In genomic region chr10:6580279-6581029, GRCh38 we compare ENCODE assay signal across 8 cellular contexts. TPM values are rescaled to one million over a fixed set of nuclear protein-coding genes. Genes with fewer than 3 reads are reported as not detected.
DNase-seq lines count a peak whose midpoint lies in the region; ATAC-seq and TF ChIP-seq lines count a peak whose summit lies in the region.

No MANE protein-coding gene starts in this region.

- peak overlapping the region; percentile 83 for H3K4me2 ChIP-seq in mammary epithelial cell (ENCODE audit: insufficient read depth, low read depth, low read length)
- peak overlapping the region; percentile 97 for H3K4me2 ChIP-seq in smooth muscle cell

- peak overlapping the region; percentile 84 for H3K9ac ChIP-seq in mammary epithelial cell (ENCODE audit: insufficient read depth, low read length)
- H3K9ac ChIP-seq in smooth muscle cell (ENCODE audit: low read depth) = peak overlapping the region; percentile 50

- H3K36me3 ChIP-seq in WERI-Rb-1 = no peaks in the 10 kb centered on the region
- peaks cover 7% of the 10 kb centered on the region for H3K36me3 ChIP-seq in mammary epithelial cell (ENCODE audit: insufficient read depth, low read length)
- no peaks in the 10 kb centered on the region for H3K36me3 ChIP-seq in smooth muscle cell (ENCODE audit: low read depth)

- H4K20me1 ChIP-seq in mammary epithelial cell (ENCODE audit: insufficient read depth, low read length) = no peaks in the 10 kb centered on the region
- no peaks in the 10 kb centered on the region for H4K20me1 ChIP-seq in smooth muscle cell (ENCODE audit: low read depth)

- CTCF ChIA-PET in mammary epithelial cell (lab: Charles Lee; ENCODE audit: low non-redundant PET) = interaction anchor here (0.6 to 0.9 kb wide), 2 partner anchors 148 to 159 kb away, joined by 5 to 7 read pairs; no protein-coding TSS in a partner anchor

- H3K27ac Mint-ChIP-seq in IgD-negative memory B cell = peak overlapping the region in 1 of 3 donors; percentile 25

- peaks cover 4 to 10% (median 7%) of the 10 kb centered on the region in 3 donors for H3K4me1 Mint-ChIP-seq in IgD-negative memory B cell

- H3K4me3 Mint-ChIP-seq in IgD-negative memory B cell = peak overlapping the region; percentile 69 to 87 (median 77)

- peaks cover 21% of the 10 kb centered on the region for H3K27me3 Mint-ChIP-seq in IgD-negative memory B cell

- no TSS peak for BruUV-seq in mammary epithelial cell (replicated peaks; lab: Mats Ljungman, UMichigan)

- H3K4me3 ChIP-seq in WERI-Rb-1 (ENCODE audit: low read depth, low read length) (no peak overlapping the region), mammary epithelial cell (replicated peaks in 1 of 3; ENCODE audit: insufficient read depth in 1 of 3, low read depth in 2 of 3, low read length in 3 of 3) (peak overlapping the region; percentile 57 to 91 (median 63)), smooth muscle cell (peak overlapping the region; percentile 85)

- H3K9me3 Mint-ChIP-seq in IgD-negative memory B cell = no peaks in the 10 kb centered on the region

- intact Hi-C loops in mammary epithelial cell (cut with micrococcal nuclease) = loop anchor here (1.0 kb wide), 5 partner anchors 68 to 163 kb away; no protein-coding TSS in a partner anchor

- H3K27ac ChIP-seq in WERI-Rb-1 (no peak overlapping the region), mammary epithelial cell (ENCODE audit: insufficient read depth, low read depth, low read length) (peak overlapping the region; percentile 39), smooth muscle cell (ENCODE audit: low read depth) (no peak overlapping the region)

- H3K9me3 ChIP-seq in WERI-Rb-1 (ENCODE audit: severe bottlenecking) = no peaks in the 10 kb centered on the region
- H3K9me3 ChIP-seq in mammary epithelial cell (replicated peaks; ENCODE audit: insufficient read depth, low read length) = no peaks in the 10 kb centered on the region
- H3K9me3 ChIP-seq in smooth muscle cell (replicated peaks; ENCODE audit: low read depth) = no peaks in the 10 kb centered on the region

- H3K79me2 ChIP-seq in mammary epithelial cell (ENCODE audit: insufficient read depth, low read length) (peaks cover 13% of the 10 kb centered on the region), smooth muscle cell (ENCODE audit: low read depth) (no peaks in the 10 kb centered on the region)

- peak overlapping the region; percentile 94 for H2AFZ ChIP-seq in mammary epithelial cell (ENCODE audit: low read depth, low read length)
- peak overlapping the region; percentile 88 for H2AFZ ChIP-seq in smooth muscle cell (ENCODE audit: low read depth)

- dilution Hi-C loops in mammary epithelial cell (cut with HindIII; ENCODE audit: low sequenced_read_pairs) = loop anchor here (5.0 kb wide), 1 partner anchor 103 kb away; no protein-coding TSS in a partner anchor

- DNase-seq in DMS53 (lab: John Stamatoyannopoulos, UW) (peak; percentile 84), WERI-Rb-1 (no peak), mammary epithelial cell (peak; percentile 59), iPS-NIHi7 (ENCODE audit: extremely low spot score) (peak; percentile 83), smooth muscle cell (lab: John Stamatoyannopoulos, UW; ENCODE audit: unreplicated experiment) (peak; percentile 53), NCI-H2029 treated with DMSO at 0.1 percent for 48 hours (lab: John Stamatoyannopoulos, UW) (no peak)

- in situ Hi-C loops in mammary epithelial cell (cut with MboI; ENCODE audit: low sequenced_read_pairs in 2 of 2) = no loop called here

- H3F3A ChIP-seq in smooth muscle cell (ENCODE audit: low read depth) = no peaks in the 10 kb centered on the region

- peaks cover 6% of the 10 kb centered on the region for H3K4me1 ChIP-seq in mammary epithelial cell (ENCODE audit: insufficient read depth, low read length)
- peaks cover 6% of the 10 kb centered on the region for H3K4me1 ChIP-seq in smooth muscle cell (ENCODE audit: low read depth)

- H3K27me3 ChIP-seq in WERI-Rb-1 (ENCODE audit: insufficient read depth, low read depth, severe bottlenecking) (peaks cover 14% of the 10 kb centered on the region), mammary epithelial cell (ENCODE audit: insufficient read depth, low read length) (no peaks in the 10 kb centered on the region), smooth muscle cell (ENCODE audit: low read depth) (peaks cover 34% of the 10 kb centered on the region)

- peak; percentile 46 for TF ChIP-seq CTCF in WERI-Rb-1 (IDR thresholded peaks at IDR 0.05; ENCODE audit: low read depth, low read length)
- TF ChIP-seq CTCF in mammary epithelial cell (conservative IDR thresholded peaks at IDR 0.05 in 1 of 2, IDR thresholded peaks at IDR 0.05 in 1 of 2; ENCODE audit: extremely low read depth in 1 of 2, insufficient read depth in 1 of 2, low read depth in 1 of 2, low read length in 2 of 2) = peak in 1 of 2 donors; percentile 48
- TF ChIP-seq CTCF in smooth muscle cell (IDR thresholded peaks at IDR 0.05; ENCODE audit: borderline replicate concordance, insufficient read depth, poor library complexity, severe bottlenecking) = peak; percentile 40

- WGBS in mammary epithelial cell (ENCODE audit: low coverage, missing lambda C conversion rate) = 1% methylated on average over 15 of the region's 56 CpGs
- 2% methylated on average over 25 of the region's 56 CpGs for WGBS in smooth muscle cell (ENCODE audit: low lambda C conversion rate)

- H3K36me3 Mint-ChIP-seq in IgD-negative memory B cell = no peaks in the 10 kb centered on the region

- ATAC-seq in GM21447 (IDR thresholded peaks at IDR 0.05; ENCODE audit: unreplicated experiment) = peak; percentile 80

RNA-seq across cellular contexts. Expression of gene PRKCQ, which starts 0.4 kb away (rescaled TPM):
- polyA plus RNA-seq in IgD-negative memory B cell = 1.7 TPM
- total RNA-seq in mammary epithelial cell = 1 to 10 TPM; 5.3 to 9.5 TPM
- polyA plus RNA-seq in mammary epithelial cell = 8.2 TPM
- polyA minus RNA-seq in mammary epithelial cell = 11.5 TPM
- total RNA-seq in smooth muscle cell = 0.09 and 0.27 TPM in 2 replicates
- polyA plus RNA-seq in smooth muscle cell = 0.38 and 0.56 TPM in 2 replicates

Comparison
In these comparisons a context has a peak if more than half of its experiments do, and no peak if none do; other contexts are left out.
1. DNase-seq: peak in DMS53 (single experiment), mammary epithelial cell (single experiment), iPS-NIHi7 (single experiment) and smooth muscle cell (single experiment); none in WERI-Rb-1 (single experiment) and NCI-H2029 treated with DMSO at 0.1 percent for 48 hours (single experiment).